1 cellular context compared by ENCODE assay signal in genomic region chr5:143820451-143820850, GRCh38.
TF ChIP-seq lines count a peak whose summit lies in the region.

No MANE protein-coding gene starts in this region.

TF ChIP-seq in K562, 482 proteins besides CTCF, POLR2A, EP300 and RAD21:
- TF ChIP-seq PRDM10 (IDR thresholded peaks at IDR 0.05; ENCODE audit: partially characterized antibody) = no peak
- no peak for TF ChIP-seq TRIM28 (IDR thresholded peaks at IDR 0.05)
- no peak for TF ChIP-seq DEAF1 (CRISPR knock-in tag; IDR thresholded peaks at IDR 0.05)
- TF ChIP-seq RBBP5 (IDR thresholded peaks at IDR 0.05; ENCODE audit: borderline replicate concordance, insufficient read depth, low read length, poor library complexity, severe bottlenecking) = no peak
- no peak for TF ChIP-seq POLR2AphosphoS5 (IDR thresholded peaks at IDR 0.05; ENCODE audit: control insufficient read depth, insufficient read depth, low read depth, low read length)
- TF ChIP-seq NEUROD1 (IDR thresholded peaks at IDR 0.05; ENCODE audit: borderline replicate concordance, low read depth, low read length, partially characterized antibody) = no peak
- no peak for TF ChIP-seq ID3 (CRISPR knock-in tag; IDR thresholded peaks at IDR 0.05)
- no peak for TF ChIP-seq ID3 (tag; IDR thresholded peaks at IDR 0.05)
- TF ChIP-seq HDGF (IDR thresholded peaks at IDR 0.05) = no peak
